In genomic region chr12:49673446-49674317, GRCh38 we compare ENCODE assay signal across 9 cellular contexts. TPM values are rescaled to one million over a fixed set of nuclear protein-coding genes. Genes with fewer than 3 reads are reported as not detected.
DNase-seq lines count a peak whose midpoint lies in the region; ATAC-seq and TF ChIP-seq lines count a peak whose summit lies in the region.
"Had no signal": no experiment of that assay in that cellular context is flagged by ENCODE, and none has a peak within 500 bp of the region (broad histone marks: within the 10 kb centered on the region; RNA-seq: fewer than 3 reads in every experiment).

No MANE protein-coding gene starts in this region.

- CTCF ChIA-PET in activated CD4-positive, alpha-beta T cell treated with anti-CD3 and anti-CD28 coated beads for 36 hours (lab: Charles Lee) = interaction anchor here (0.6 to 5.3 kb wide), 21 partner anchors 10 to 315 kb away, joined by 3 to 25 read pairs (median 4); partner anchors contain the start of genes FMNL3 and TMBIM6

- H3K4me1 ChIP-seq in sigmoid colon = peaks cover 0 to 59% (median 49%) of the 10 kb centered on the region in 4 donors

- H3K27ac Mint-ChIP-seq in activated CD4-positive, alpha-beta T cell treated with anti-CD3 and anti-CD28 coated beads for 36 hours = peak overlapping the region; percentile 93

- DNase-seq in activated CD4-positive, alpha-beta T cell treated with anti-CD3 and anti-CD28 coated beads for 36 hours = peak; percentile 28
- DNase-seq in activated CD4-positive, alpha-beta T cell treated with anti-CD3 and anti-CD28 coated beads for 48 hours = no peak
- DNase-seq in OCI-M1 (lab: John Stamatoyannopoulos, UW) = peak; percentile 93
- peak; percentile 73 to 96 for DNase-seq in cerebellar nuclear complex (lab: John Stamatoyannopoulos, UW)
- peak; percentile 91 for DNase-seq in inferior parietal cortex (ENCODE audit: extremely low spot score)
- peak; percentile 98 for DNase-seq in sigmoid colon
- no peak for DNase-seq in stimulated activated CD4-positive, alpha-beta T cell treated with anti-CD3 and anti-CD28 coated beads, Interleukin-2, amount 100 ng/mL, for 24 hours
- DNase-seq: DND-41 had no signal

- no peaks in the 10 kb centered on the region for H3K9me3 ChIP-seq in sigmoid colon

- H3K27ac ChIP-seq in sigmoid colon = peak overlapping the region; percentile 87 to 93 (median 92)

- H3K36me3 ChIP-seq in sigmoid colon = no peaks in the 10 kb centered on the region

- peak; percentile 34 for ATAC-seq in activated CD4-positive, alpha-beta T cell treated with anti-CD3 and anti-CD28 coated beads for 36 hours
- ATAC-seq in HG02798 (IDR thresholded peaks at IDR 0.05; ENCODE audit: poor library complexity, unreplicated experiment) = no peak

- H3K4me3 Mint-ChIP-seq in activated CD4-positive, alpha-beta T cell treated with anti-CD3 and anti-CD28 coated beads for 36 hours = no peak overlapping the region

- no peaks in the 10 kb centered on the region for H3K27me3 Mint-ChIP-seq in activated CD4-positive, alpha-beta T cell treated with anti-CD3 and anti-CD28 coated beads for 36 hours

- H3K27me3 ChIP-seq in sigmoid colon = no peaks in the 10 kb centered on the region

- no peaks in the 10 kb centered on the region for H3K9me3 Mint-ChIP-seq in activated CD4-positive, alpha-beta T cell treated with anti-CD3 and anti-CD28 coated beads for 36 hours (ENCODE audit: low read depth)

- peaks cover 82% of the 10 kb centered on the region for H3K4me1 Mint-ChIP-seq in activated CD4-positive, alpha-beta T cell treated with anti-CD3 and anti-CD28 coated beads for 36 hours

- peak; percentile 41 to 54 for TF ChIP-seq POLR2A in sigmoid colon (IDR thresholded peaks at IDR 0.05)

- WGBS in sigmoid colon, 2 donors = 14 to 37% methylated on average over 13 of the region's 13 CpGs

- no peaks in the 10 kb centered on the region for H3K36me3 Mint-ChIP-seq in activated CD4-positive, alpha-beta T cell treated with anti-CD3 and anti-CD28 coated beads for 36 hours (ENCODE audit: low read depth)

- intact Hi-C loops in activated CD4-positive, alpha-beta T cell treated with anti-CD3 and anti-CD28 coated beads for 36 hours (cut with DNase I, micrococcal nuclease) = no loop called here
- intact Hi-C loops in sigmoid colon (cut with DNase I) = loop anchor here (1.0 to 2.0 kb wide), 2 partner anchors 29 to 34 kb away; partner anchors contain the start of gene FMNL3

- POLR2A ChIA-PET in activated CD4-positive, alpha-beta T cell treated with anti-CD3 and anti-CD28 coated beads for 36 hours (lab: Charles Lee) = interaction anchor here (0.9 to 1.6 kb wide), 4 partner anchors 8 to 29 kb away, joined by 3 to 6 read pairs (median 4); no protein-coding TSS in a partner anchor

- H3K4me3 ChIP-seq in sigmoid colon = peak overlapping the region in 2 of 4 donors; percentile 9 to 14

- peak in 2 of 4 donors; percentile 14 to 34 for TF ChIP-seq EP300 in sigmoid colon (IDR thresholded peaks at IDR 0.05)

- TF ChIP-seq CTCF in sigmoid colon (IDR thresholded peaks at IDR 0.05) = peak; percentile 55 to 87 (median 75)

RNA-seq across cellular contexts. Expression of gene FMNL3, which starts 33.5 kb away (rescaled TPM):
- 10 to 100 TPM; 23.2 to 24.3 TPM for total RNA-seq in activated CD4-positive, alpha-beta T cell treated with anti-CD3 and anti-CD28 coated beads for 36 hours
- 10 to 100 TPM in 2 of 4 donors, 1 to 10 TPM in 2; 9.4 to 12.2 (median 11.0) TPM for total RNA-seq in sigmoid colon
- 10 to 100 TPM in 1 of 3 donors, 1 to 10 TPM in 2; 1.8 to 10.8 (median 2.4) TPM for polyA plus RNA-seq in sigmoid colon

RNA-seq across cellular contexts. Expression of gene PRPF40B, which starts 50.3 kb away (rescaled TPM):
- total RNA-seq in activated CD4-positive, alpha-beta T cell treated with anti-CD3 and anti-CD28 coated beads for 36 hours = 1 to 10 TPM; 6.9 to 8.1 TPM
- 10 to 100 TPM; 13.3 to 27.5 (median 21.0) TPM for total RNA-seq in sigmoid colon
- polyA plus RNA-seq in sigmoid colon = 10 to 100 TPM in 1 of 3 donors, 1 to 10 TPM in 2; 1.4 to 11.3 (median 3.6) TPM

Comparison
In these comparisons a context has a peak if more than half of its experiments do, and no peak if none do; other contexts are left out.
1. DNase-seq: peak in activated CD4-positive, alpha-beta T cell treated with anti-CD3 and anti-CD28 coated beads for 36 hours (single experiment), OCI-M1 (single experiment), cerebellar nuclear complex (2 of 2), inferior parietal cortex (single experiment) and sigmoid colon (single experiment); none in activated CD4-positive, alpha-beta T cell treated with anti-CD3 and anti-CD28 coated beads for 48 hours (single experiment) and stimulated activated CD4-positive, alpha-beta T cell treated with anti-CD3 and anti-CD28 coated beads, Interleukin-2, amount 100 ng/mL, for 24 hours (0 of 2).